Comparison of ENCODE assay signal across 2 cellular contexts in genomic region chr12:65171870-65172269, GRCh38.
TF ChIP-seq lines count a peak whose summit lies in the region.

No MANE protein-coding gene starts in this region.

TF ChIP-seq in GM23338, 12 proteins besides CTCF, POLR2A, EP300 and RAD21:
- TF ChIP-seq REST (IDR thresholded peaks at IDR 0.05; ENCODE audit: unreplicated experiment) = no peak
- no peak for TF ChIP-seq EZH2 (IDR thresholded peaks at IDR 0.05; ENCODE audit: low read depth, unreplicated experiment)
- no peak for TF ChIP-seq ZNF331 (CRISPR knock-in tag; IDR thresholded peaks at IDR 0.05; ENCODE audit: low read depth)
- TF ChIP-seq NANOG (IDR thresholded peaks at IDR 0.05; ENCODE audit: borderline replicate concordance) = no peak
TF ChIP-seq in GM23338: peak in this region for 0.

TF ChIP-seq in liver, 16 proteins besides CTCF, POLR2A, EP300 and RAD21 (continued from another document):
- TF ChIP-seq REST (IDR thresholded peaks at IDR 0.05) (no peak), FOXA2 (IDR thresholded peaks at IDR 0.05) (no peak), ATF3 (IDR thresholded peaks at IDR 0.05) (no peak), JUND (IDR thresholded peaks at IDR 0.05) (no peak), GABPA (IDR thresholded peaks at IDR 0.05 in 1 of 2, conservative IDR thresholded peaks at IDR 0.05 in 1 of 2) (no peak)
TF ChIP-seq in liver: peak in this region for 0.
